Comparison of ENCODE assay signal across 8 cellular contexts in genomic region chr6:7974932-7975763, GRCh38.
DNase-seq lines count a peak whose midpoint lies in the region; ATAC-seq and FAIRE-seq lines count a peak whose summit lies in the region.

No MANE protein-coding gene starts in this region.

- FAIRE-seq in frontal cortex (lab: Jason Lieb, UNC), result no peak

- ATAC-seq in HG02884 (IDR thresholded peaks at IDR 0.05; ENCODE audit: unreplicated experiment) (peak; percentile 65), GM18858 (IDR thresholded peaks at IDR 0.05; ENCODE audit: unreplicated experiment) (no peak), GM19324 (IDR thresholded peaks at IDR 0.05; ENCODE audit: low FRiP score, unreplicated experiment) (no peak)

- DNase-seq in AG08396 (ENCODE audit: low spot score) (peak; percentile 60), SW 1271 (lab: John Stamatoyannopoulos, UW) (peak; percentile 73 to 92), frontal cortex (ENCODE audit: low spot score in 2 of 2) (peak; percentile 46 to 53), pons (ENCODE audit: low spot score) (peak; percentile 95), NCI-H1092 (lab: John Stamatoyannopoulos, UW) (no peak)
